In the genomic region with DNA sequence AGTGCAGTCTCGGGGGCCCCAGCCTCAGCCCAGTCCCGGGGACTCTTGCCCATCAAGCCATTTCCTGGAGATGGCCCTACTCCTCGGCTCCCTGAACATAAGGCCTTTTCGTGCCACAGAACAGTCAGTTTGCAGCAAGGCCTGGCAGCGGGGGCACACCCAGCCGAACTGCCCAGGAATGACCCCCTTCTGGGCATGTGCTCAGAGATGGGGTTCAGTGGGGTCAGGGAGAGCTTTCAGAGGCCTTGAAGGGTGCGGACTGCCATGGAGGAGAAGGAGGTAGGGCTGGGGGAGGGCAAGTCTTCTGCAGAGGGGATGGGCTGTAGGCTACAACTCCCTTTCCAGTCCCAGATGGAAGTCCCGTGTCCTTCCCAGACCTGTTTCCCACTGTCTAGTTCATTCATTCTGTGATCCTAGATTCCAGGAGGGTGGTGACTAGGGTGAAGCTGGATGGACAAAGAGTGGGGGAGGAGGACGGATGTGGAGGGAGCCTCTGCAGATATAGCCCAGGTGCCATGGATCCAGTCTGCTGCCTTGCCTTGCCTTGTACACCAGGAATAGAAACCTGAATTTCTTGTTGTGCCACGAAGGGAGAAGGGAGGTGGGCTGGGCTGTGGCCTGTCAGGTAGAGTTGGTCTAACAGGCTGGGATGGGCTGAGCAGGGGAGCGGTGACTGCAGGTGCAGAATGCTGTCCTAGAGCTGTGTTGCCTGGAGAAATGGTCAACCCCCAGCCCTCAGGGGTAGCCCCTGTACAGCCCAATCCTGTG, we compare ENCODE assay signal across 2 cellular contexts.
TF ChIP-seq lines count a peak whose summit lies in the region.

No MANE protein-coding gene starts in this region.

TF ChIP-seq in liver, 16 proteins besides CTCF, POLR2A, EP300 and RAD21:
- TF ChIP-seq GABPA (IDR thresholded peaks at IDR 0.05 in 1 of 2, conservative IDR thresholded peaks at IDR 0.05 in 1 of 2) (no peak), SP1 (IDR thresholded peaks at IDR 0.05) (no peak), YY1 (IDR thresholded peaks at IDR 0.05) (no peak), FOXA1 (IDR thresholded peaks at IDR 0.05) (no peak), TAF1 (conservative IDR thresholded peaks at IDR 0.05) (no peak), EGR1 (IDR thresholded peaks at IDR 0.05; ENCODE audit: low read depth in 2 of 2) (no peak), NR2F2 (IDR thresholded peaks at IDR 0.05) (no peak), JUND (IDR thresholded peaks at IDR 0.05) (no peak), RXRA (IDR thresholded peaks at IDR 0.05) (no peak), HNF4G (IDR thresholded peaks at IDR 0.05) (no peak), FOXA2 (IDR thresholded peaks at IDR 0.05) (no peak), HNF4A (conservative IDR thresholded peaks at IDR 0.05) (no peak)
- TF ChIP-seq, protein P1, sequence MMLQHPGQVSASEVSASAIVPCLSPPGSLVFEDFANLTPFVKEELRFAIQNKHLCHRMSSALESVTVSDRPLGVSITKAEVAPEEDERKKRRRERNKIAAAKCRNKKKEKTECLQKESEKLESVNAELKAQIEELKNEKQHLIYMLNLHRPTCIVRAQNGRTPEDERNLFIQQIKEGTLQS (IDR thresholded peaks at IDR 0.05), result no peak
- TF ChIP-seq, protein P2, sequence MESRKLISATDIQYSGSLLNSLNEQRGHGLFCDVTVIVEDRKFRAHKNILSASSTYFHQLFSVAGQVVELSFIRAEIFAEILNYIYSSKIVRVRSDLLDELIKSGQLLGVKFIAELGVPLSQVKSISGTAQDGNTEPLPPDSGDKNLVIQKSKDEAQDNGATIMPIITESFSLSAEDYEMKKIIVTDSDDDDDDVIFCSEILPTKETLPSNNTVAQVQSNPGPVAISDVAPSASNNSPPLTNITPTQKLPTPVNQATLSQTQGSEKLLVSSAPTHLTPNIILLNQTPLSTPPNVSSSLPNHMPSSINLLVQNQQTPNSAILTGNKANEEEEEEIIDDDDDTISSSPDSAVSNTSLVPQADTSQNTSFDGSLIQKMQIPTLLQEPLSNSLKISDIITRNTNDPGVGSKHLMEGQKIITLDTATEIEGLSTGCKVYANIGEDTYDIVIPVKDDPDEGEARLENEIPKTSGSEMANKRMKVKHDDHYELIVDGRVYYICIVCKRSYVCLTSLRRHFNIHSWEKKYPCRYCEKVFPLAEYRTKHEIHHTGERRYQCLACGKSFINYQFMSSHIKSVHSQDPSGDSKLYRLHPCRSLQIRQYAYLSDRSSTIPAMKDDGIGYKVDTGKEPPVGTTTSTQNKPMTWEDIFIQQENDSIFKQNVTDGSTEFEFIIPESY (IDR thresholded peaks at IDR 0.05), result no peak
- TF ChIP-seq, protein P3, sequence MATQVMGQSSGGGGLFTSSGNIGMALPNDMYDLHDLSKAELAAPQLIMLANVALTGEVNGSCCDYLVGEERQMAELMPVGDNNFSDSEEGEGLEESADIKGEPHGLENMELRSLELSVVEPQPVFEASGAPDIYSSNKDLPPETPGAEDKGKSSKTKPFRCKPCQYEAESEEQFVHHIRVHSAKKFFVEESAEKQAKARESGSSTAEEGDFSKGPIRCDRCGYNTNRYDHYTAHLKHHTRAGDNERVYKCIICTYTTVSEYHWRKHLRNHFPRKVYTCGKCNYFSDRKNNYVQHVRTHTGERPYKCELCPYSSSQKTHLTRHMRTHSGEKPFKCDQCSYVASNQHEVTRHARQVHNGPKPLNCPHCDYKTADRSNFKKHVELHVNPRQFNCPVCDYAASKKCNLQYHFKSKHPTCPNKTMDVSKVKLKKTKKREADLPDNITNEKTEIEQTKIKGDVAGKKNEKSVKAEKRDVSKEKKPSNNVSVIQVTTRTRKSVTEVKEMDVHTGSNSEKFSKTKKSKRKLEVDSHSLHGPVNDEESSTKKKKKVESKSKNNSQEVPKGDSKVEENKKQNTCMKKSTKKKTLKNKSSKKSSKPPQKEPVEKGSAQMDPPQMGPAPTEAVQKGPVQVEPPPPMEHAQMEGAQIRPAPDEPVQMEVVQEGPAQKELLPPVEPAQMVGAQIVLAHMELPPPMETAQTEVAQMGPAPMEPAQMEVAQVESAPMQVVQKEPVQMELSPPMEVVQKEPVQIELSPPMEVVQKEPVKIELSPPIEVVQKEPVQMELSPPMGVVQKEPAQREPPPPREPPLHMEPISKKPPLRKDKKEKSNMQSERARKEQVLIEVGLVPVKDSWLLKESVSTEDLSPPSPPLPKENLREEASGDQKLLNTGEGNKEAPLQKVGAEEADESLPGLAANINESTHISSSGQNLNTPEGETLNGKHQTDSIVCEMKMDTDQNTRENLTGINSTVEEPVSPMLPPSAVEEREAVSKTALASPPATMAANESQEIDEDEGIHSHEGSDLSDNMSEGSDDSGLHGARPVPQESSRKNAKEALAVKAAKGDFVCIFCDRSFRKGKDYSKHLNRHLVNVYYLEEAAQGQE (IDR thresholded peaks at IDR 0.05), result no peak
- TF ChIP-seq, protein P4, sequence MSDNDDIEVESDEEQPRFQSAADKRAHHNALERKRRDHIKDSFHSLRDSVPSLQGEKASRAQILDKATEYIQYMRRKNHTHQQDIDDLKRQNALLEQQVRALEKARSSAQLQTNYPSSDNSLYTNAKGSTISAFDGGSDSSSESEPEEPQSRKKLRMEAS (IDR thresholded peaks at IDR 0.05), result no peak

TF ChIP-seq in HepG2, 621 proteins besides CTCF, POLR2A, EP300 and RAD21:
- TF ChIP-seq ZZZ3 (CRISPR knock-in tag; IDR thresholded peaks at IDR 0.05; ENCODE audit: borderline replicate concordance), result no peak
- TF ChIP-seq, protein P5, sequence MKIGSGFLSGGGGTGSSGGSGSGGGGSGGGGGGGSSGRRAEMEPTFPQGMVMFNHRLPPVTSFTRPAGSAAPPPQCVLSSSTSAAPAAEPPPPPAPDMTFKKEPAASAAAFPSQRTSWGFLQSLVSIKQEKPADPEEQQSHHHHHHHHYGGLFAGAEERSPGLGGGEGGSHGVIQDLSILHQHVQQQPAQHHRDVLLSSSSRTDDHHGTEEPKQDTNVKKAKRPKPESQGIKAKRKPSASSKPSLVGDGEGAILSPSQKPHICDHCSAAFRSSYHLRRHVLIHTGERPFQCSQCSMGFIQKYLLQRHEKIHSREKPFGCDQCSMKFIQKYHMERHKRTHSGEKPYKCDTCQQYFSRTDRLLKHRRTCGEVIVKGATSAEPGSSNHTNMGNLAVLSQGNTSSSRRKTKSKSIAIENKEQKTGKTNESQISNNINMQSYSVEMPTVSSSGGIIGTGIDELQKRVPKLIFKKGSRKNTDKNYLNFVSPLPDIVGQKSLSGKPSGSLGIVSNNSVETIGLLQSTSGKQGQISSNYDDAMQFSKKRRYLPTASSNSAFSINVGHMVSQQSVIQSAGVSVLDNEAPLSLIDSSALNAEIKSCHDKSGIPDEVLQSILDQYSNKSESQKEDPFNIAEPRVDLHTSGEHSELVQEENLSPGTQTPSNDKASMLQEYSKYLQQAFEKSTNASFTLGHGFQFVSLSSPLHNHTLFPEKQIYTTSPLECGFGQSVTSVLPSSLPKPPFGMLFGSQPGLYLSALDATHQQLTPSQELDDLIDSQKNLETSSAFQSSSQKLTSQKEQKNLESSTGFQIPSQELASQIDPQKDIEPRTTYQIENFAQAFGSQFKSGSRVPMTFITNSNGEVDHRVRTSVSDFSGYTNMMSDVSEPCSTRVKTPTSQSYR (CRISPR knock-in tag; IDR thresholded peaks at IDR 0.05; ENCODE audit: borderline replicate concordance), result no peak
- no peak for TF ChIP-seq RFX1 (IDR thresholded peaks at IDR 0.05)
- no peak for TF ChIP-seq ARHGAP35 (CRISPR knock-in tag; IDR thresholded peaks at IDR 0.05; ENCODE audit: borderline replicate concordance)
- TF ChIP-seq MAZ (IDR thresholded peaks at IDR 0.05; ENCODE audit: borderline replicate concordance, low read depth, low read length), result no peak
- no peak for TF ChIP-seq MAZ (CRISPR knock-in tag; IDR thresholded peaks at IDR 0.05; ENCODE audit: low read depth)
- TF ChIP-seq, protein P6, sequence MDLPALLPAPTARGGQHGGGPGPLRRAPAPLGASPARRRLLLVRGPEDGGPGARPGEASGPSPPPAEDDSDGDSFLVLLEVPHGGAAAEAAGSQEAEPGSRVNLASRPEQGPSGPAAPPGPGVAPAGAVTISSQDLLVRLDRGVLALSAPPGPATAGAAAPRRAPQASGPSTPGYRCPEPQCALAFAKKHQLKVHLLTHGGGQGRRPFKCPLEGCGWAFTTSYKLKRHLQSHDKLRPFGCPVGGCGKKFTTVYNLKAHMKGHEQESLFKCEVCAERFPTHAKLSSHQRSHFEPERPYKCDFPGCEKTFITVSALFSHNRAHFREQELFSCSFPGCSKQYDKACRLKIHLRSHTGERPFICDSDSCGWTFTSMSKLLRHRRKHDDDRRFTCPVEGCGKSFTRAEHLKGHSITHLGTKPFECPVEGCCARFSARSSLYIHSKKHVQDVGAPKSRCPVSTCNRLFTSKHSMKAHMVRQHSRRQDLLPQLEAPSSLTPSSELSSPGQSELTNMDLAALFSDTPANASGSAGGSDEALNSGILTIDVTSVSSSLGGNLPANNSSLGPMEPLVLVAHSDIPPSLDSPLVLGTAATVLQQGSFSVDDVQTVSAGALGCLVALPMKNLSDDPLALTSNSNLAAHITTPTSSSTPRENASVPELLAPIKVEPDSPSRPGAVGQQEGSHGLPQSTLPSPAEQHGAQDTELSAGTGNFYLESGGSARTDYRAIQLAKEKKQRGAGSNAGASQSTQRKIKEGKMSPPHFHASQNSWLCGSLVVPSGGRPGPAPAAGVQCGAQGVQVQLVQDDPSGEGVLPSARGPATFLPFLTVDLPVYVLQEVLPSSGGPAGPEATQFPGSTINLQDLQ (CRISPR knock-in tag; IDR thresholded peaks at IDR 0.05), result no peak
- no peak for TF ChIP-seq TOE1 (CRISPR knock-in tag; IDR thresholded peaks at IDR 0.05)
- TF ChIP-seq FOXA1 (IDR thresholded peaks at IDR 0.05), result no peak
- no peak for TF ChIP-seq FOXA1 (CRISPR knock-in tag; IDR thresholded peaks at IDR 0.05)
TF ChIP-seq in HepG2: peak in this region for 0.
